8 cellular contexts compared by ENCODE assay signal in the genomic region with DNA sequence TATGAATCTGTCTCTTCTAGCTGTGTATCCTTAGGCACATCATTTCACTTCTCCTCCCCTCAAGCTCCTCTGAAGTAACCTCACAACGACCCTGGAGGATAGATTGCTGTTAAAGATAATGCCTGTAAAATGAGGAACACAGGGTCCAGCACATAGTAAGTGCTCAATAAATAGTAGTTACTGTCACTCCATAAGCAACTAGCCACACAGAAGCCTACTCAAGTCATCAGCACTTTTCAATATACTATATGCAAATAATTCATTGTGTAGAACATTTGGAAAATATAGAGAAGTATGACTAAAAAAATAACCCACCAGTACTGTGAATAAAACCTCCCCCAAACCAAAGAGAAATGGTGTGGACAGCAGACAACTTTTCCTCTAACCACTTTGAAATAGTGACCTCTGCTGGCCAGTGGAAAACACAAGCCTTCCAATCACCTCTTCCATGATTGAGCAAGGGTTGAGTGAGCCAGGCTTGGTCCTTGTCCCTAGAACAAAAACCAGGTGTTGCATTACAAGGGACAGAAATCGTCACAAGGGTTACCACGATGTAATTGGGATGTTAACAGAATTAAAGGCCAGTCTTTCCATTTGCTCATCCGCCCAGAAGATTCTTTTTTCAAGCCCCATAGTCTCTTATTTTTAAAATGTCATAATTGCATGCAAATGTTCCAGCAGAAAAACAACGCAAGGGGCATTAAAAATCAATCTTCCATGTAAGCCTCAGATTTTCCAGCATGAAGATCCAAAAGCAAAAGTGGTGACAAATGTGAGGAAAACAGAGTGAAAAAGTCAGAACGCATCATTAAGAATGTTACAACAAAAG. TPM values are rescaled to one million over a fixed set of nuclear protein-coding genes. Genes with fewer than 3 reads are reported as not detected.
DNase-seq lines count a peak whose midpoint lies in the region; ATAC-seq and TF ChIP-seq lines count a peak whose summit lies in the region.

No MANE protein-coding gene starts in this region.

- ATAC-seq in HG03565 (IDR thresholded peaks at IDR 0.05; ENCODE audit: unreplicated experiment) (no peak), GM21390 (IDR thresholded peaks at IDR 0.05; ENCODE audit: unreplicated experiment) (no peak)

- DNase-seq in A673 (ENCODE audit: low spot score), result peak; percentile 47
- DNase-seq in ELF-1 (ENCODE audit: low read depth, low spot score), result peak; percentile 57
- peak; percentile 56 for DNase-seq in NCI-H1694 (lab: John Stamatoyannopoulos, UW)
- peak; percentile 27 for DNase-seq in glutamatergic neuron
- DNase-seq in sigmoid colon, result no peak

- H3K4me1 Mint-ChIP-seq in glutamatergic neuron (ENCODE audit: low read depth, unreplicated experiment), result peaks cover 3% of the 10 kb centered on the region

- no peak for TF ChIP-seq POLR2A in sigmoid colon (IDR thresholded peaks at IDR 0.05)

- 50 to 58% methylated on average over 6 of the region's 6 CpGs for WGBS in sigmoid colon, 2 donors

- TF ChIP-seq EP300 in sigmoid colon (IDR thresholded peaks at IDR 0.05), result no peak

- BruUV-seq in A673 (replicated peaks; lab: Mats Ljungman, UMichigan), result no TSS peak

- TF ChIP-seq CTCF in A673 (conservative IDR thresholded peaks at IDR 0.05; ENCODE audit: low read depth, low read length) (peak; percentile 60), WI38 (IDR thresholded peaks at IDR 0.05; ENCODE audit: low read depth, low read length) (peak; percentile 59), glutamatergic neuron (IDR thresholded peaks at IDR 0.05; ENCODE audit: partially characterized antibody, unreplicated experiment) (peak; percentile 71), sigmoid colon (IDR thresholded peaks at IDR 0.05) (peak; percentile 29 to 66 (median 47))

- CTCF ChIA-PET in A673 (lab: Charles Lee), result no interaction called here

- POLR2A ChIA-PET in A673 (lab: Charles Lee; ENCODE audit: low non-redundant PET), result no interaction called here

- H3K27me3 Mint-ChIP-seq in glutamatergic neuron (ENCODE audit: unreplicated experiment), result no peaks in the 10 kb centered on the region

- H3K36me3 ChIP-seq in A673 (ENCODE audit: insufficient read depth, low read length, poor library complexity, severe bottlenecking) (no peaks in the 10 kb centered on the region), sigmoid colon (no peaks in the 10 kb centered on the region)

- H3K27ac ChIP-seq in A673 (ENCODE audit: low read depth, low read length, poor library complexity, severe bottlenecking), result no peak overlapping the region
- no peak overlapping the region for H3K27ac ChIP-seq in sigmoid colon

- H3K27ac Mint-ChIP-seq in glutamatergic neuron (ENCODE audit: unreplicated experiment), result no peak overlapping the region

- H3K27me3 ChIP-seq in A673 (replicated peaks; ENCODE audit: insufficient read depth, low read depth, low read length, poor library complexity) (no peaks in the 10 kb centered on the region), sigmoid colon (no peaks in the 10 kb centered on the region)

- no peak overlapping the region for H3K4me3 Mint-ChIP-seq in glutamatergic neuron (ENCODE audit: unreplicated experiment)

- no peaks in the 10 kb centered on the region for H3K4me1 ChIP-seq in A673 (ENCODE audit: insufficient read depth, low read length, poor library complexity, severe bottlenecking)
- no peaks in the 10 kb centered on the region for H3K4me1 ChIP-seq in sigmoid colon

- H3K4me3 ChIP-seq in A673 (ENCODE audit: low read depth, low read length, poor library complexity, severe bottlenecking) (no peak overlapping the region), WI38 (ENCODE audit: low read depth, low read length) (no peak overlapping the region), sigmoid colon (no peak overlapping the region)

- peaks cover 5% of the 10 kb centered on the region for H3K9me3 Mint-ChIP-seq in glutamatergic neuron (ENCODE audit: unreplicated experiment)

- intact Hi-C loops in A673 (cut with micrococcal nuclease; ENCODE audit: unreplicated experiment), result loop anchor here (2.0 kb wide), 1 partner anchor 270 kb away; no protein-coding TSS in a partner anchor
- intact Hi-C loops in sigmoid colon (cut with DNase I), result loop anchor here (2.0 kb wide), 1 partner anchor 270 kb away; no protein-coding TSS in a partner anchor

- H3K9me3 ChIP-seq in A673 (ENCODE audit: low read depth, low read length, poor library complexity, severe bottlenecking) (no peaks in the 10 kb centered on the region), sigmoid colon (no peaks in the 10 kb centered on the region)

- peaks cover 5% of the 10 kb centered on the region for H3K36me3 Mint-ChIP-seq in glutamatergic neuron (ENCODE audit: unreplicated experiment)

RNA-seq across cellular contexts. Expression of a gene that starts 15.7 kb away (rescaled TPM):
- total RNA-seq in A673 (2021) (0.13 and 0.24 TPM in 2 replicates), glutamatergic neuron (ENCODE audit: unreplicated experiment) (0.76 TPM), sigmoid colon (under 1 TPM in 2 of 4 donors, not detected in 2; 0.16 to 0.83 TPM)
- polyA plus RNA-seq in sigmoid colon, result under 1 TPM in 1 of 3 donors, not detected in 2; 0.32 TPM
